8 cellular contexts compared by ENCODE assay signal in the genomic region with DNA sequence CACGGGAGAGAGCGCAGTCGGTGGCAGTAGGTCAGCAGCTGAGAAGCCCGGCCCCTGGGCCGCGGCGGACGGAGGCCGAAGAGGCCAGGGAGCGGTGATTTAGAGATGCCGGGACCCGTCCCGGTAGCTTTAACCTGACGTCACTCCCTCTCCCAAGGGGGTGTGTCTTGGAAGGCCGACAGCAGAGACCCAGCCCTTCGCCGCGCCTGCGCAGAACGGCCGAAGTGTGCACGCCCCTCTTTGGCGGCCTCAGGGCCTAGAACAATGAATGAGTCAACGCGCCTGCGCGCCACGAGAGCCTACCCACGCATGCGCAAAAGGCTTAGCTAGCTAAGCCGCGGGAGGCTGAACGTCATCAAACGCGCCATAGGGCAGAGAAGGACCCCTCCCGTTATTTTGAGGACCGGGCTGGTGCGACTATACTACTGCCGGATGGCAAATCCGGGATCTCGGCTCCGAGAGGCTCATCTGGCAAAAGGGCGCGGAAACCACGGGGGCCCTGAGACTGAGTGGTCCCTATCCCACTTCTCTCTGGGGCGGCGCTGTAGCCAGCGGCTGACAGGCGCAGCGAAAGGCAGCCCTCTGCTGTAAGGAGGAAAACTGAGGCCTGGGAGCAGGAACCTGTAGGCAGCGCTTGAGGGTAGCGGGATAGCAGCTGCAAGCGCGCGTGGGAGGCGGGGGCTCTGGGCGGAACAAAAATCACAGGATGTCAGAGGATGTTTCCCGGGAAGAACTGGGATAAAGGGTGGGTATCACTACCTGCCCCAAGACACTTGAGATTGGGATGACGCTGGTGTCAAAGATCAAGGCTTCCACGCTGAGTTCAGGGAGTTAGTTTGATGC. TPM values are rescaled to one million over a fixed set of nuclear protein-coding genes. Genes with fewer than 3 reads are reported as not detected.
DNase-seq lines count a peak whose midpoint lies in the region; ATAC-seq and TF ChIP-seq lines count a peak whose summit lies in the region.

Gene IRGQ, minus strand, starts transcription at position 136 of the 843 bp plus-strand sequence. CDS start 796 bp downstream, outside the sequence.
Gene ZNF576, plus strand, starts transcription at position 597 of the 843 bp plus-strand sequence. CDS start 514 bp downstream, outside the sequence.

- H3K4me3 ChIP-seq in GM08714 (ENCODE audit: low read length) (peak within 1 kb of the TSS; percentile 96), suprapubic skin (peak within 1 kb of the TSS; percentile 60)

- H3K36me3 ChIP-seq in suprapubic skin: peaks cover 36% of the 10 kb centered on the region

- H3K27ac Mint-ChIP-seq in activated naive CD4-positive, alpha-beta T cell treated with anti-CD3 and anti-CD28 coated beads, Interleukin-2, amount 50 U/mL, for 72 hours: peak within 1 kb of the TSS; percentile 100

- no peak for TF ChIP-seq EP300 in suprapubic skin (IDR thresholded peaks at IDR 0.05)

- no peaks in the 10 kb centered on the region for H3K9me3 Mint-ChIP-seq in activated naive CD4-positive, alpha-beta T cell treated with anti-CD3 and anti-CD28 coated beads, Interleukin-2, amount 50 U/mL, for 72 hours

- H3K27me3 ChIP-seq in suprapubic skin: no peaks in the 10 kb centered on the region

- 0% methylated on average over 49 of the region's 60 CpGs for WGBS in suprapubic skin

- TF ChIP-seq POLR2A in suprapubic skin (IDR thresholded peaks at IDR 0.05): peak in 1 of 2 donors; percentile 12

- H3K9me3 ChIP-seq in suprapubic skin: no peaks in the 10 kb centered on the region

- peaks cover 40% of the 10 kb centered on the region for H3K4me1 ChIP-seq in suprapubic skin

- peak; percentile 77 for ATAC-seq in HG02610 (IDR thresholded peaks at IDR 0.05; ENCODE audit: unreplicated experiment)
- peak; percentile 85 to 89 for ATAC-seq in activated naive CD4-positive, alpha-beta T cell treated with anti-CD3 and anti-CD28 coated beads, Interleukin-2, amount 50 U/mL, for 72 hours

- peaks cover 25 to 38% of the 10 kb centered on the region in 2 donors for H3K36me3 Mint-ChIP-seq in activated naive CD4-positive, alpha-beta T cell treated with anti-CD3 and anti-CD28 coated beads, Interleukin-2, amount 50 U/mL, for 72 hours

- peak within 1 kb of the TSS; percentile 96 for H3K27ac ChIP-seq in suprapubic skin

- no peak for TF ChIP-seq CTCF in suprapubic skin (IDR thresholded peaks at IDR 0.05)

- DNase-seq in NCI-H1092 treated with DMSO at 0.1 percent for 48 hours (lab: John Stamatoyannopoulos, UW): peak; percentile 97
- DNase-seq in SKM-1 (lab: John Stamatoyannopoulos, UW; ENCODE audit: unreplicated experiment): peak; percentile 87
- peak; percentile 100 for DNase-seq in activated naive CD4-positive, alpha-beta T cell treated with anti-CD3 and anti-CD28 coated beads, Interleukin-2, amount 50 U/mL, for 72 hours (ENCODE audit: low spot score in 2 of 2)
- peak; percentile 99 for DNase-seq in globus pallidus (ENCODE audit: low spot score)
- DNase-seq in nucleus accumbens (lab: John Stamatoyannopoulos, UW): peak; percentile 93 to 100 (median 99)
- peak; percentile 100 for DNase-seq in suprapubic skin (ENCODE audit: low spot score in 2 of 2)

RNA-seq across cellular contexts. Expression of gene IRGQ, which starts in this region (rescaled TPM):
- total RNA-seq in activated naive CD4-positive, alpha-beta T cell treated with anti-CD3 and anti-CD28 coated beads, Interleukin-2, amount 50 U/mL, for 72 hours: 10 to 100 TPM; 21.6 to 29.4 TPM
- total RNA-seq in suprapubic skin: 10 to 100 TPM; 17.2 to 24.7 (median 19.9) TPM

RNA-seq across cellular contexts. Expression of gene ZNF576, which starts in this region (rescaled TPM):
- 10 to 100 TPM; 15.9 to 19.6 TPM for total RNA-seq in activated naive CD4-positive, alpha-beta T cell treated with anti-CD3 and anti-CD28 coated beads, Interleukin-2, amount 50 U/mL, for 72 hours
- 10 to 100 TPM in 3 of 4 donors, 1 to 10 TPM in 1; 9.2 to 20.8 (median 13.7) TPM for total RNA-seq in suprapubic skin

Comparison
In these comparisons a context has a peak if more than half of its experiments do, and no peak if none do; other contexts are left out.
1. Peak in every context shown above with its lines: DNase-seq, ATAC-seq, H3K4me3 ChIP-seq and H3K27ac ChIP-seq.